12 cellular contexts compared by ENCODE assay signal in genomic region chr7:101253199-101253598, GRCh38. TPM values are rescaled to one million over a fixed set of nuclear protein-coding genes. Genes with fewer than 3 reads are reported as not detected.
A peak's percentile ranks its signal among the peaks of the same experiment; 100 is the strongest.
DNase-seq lines count a peak whose midpoint lies in the region; TF ChIP-seq lines count a peak whose summit lies in the region.
"Not testable (repeated sequence)": the region's sequence is repeated elsewhere in the genome, so short reads cannot be mapped to it uniquely, and the experiment has no call there.
"Had no signal": no experiment of that assay in that cellular context is flagged by ENCODE, and none has a peak within 500 bp of the region (broad histone marks: within the 10 kb centered on the region; RNA-seq: fewer than 3 reads in every experiment).

No MANE protein-coding gene starts in this region.

- peaks cover 7 to 17% of the 10 kb centered on the region in 2 experiments for H3K4me1 Mint-ChIP-seq in H9
- H3K4me1 Mint-ChIP-seq in activated T-helper 1 cell treated with anti-CD3 and anti-CD28 coated beads, Interleukin-12 subunit alpha, Interleukin-12 subunit beta, Interleukin-2, Interleukin-4 antibody, amounts not matched to agents 30 ng/mL and 10 ng/mL and 1 ng/mL, durations not matched to agents 14 hours and 24 hours and 36 hours (ENCODE audit: low read depth) = peaks cover 27% of the 10 kb centered on the region
- peaks cover 24% of the 10 kb centered on the region for H3K4me1 Mint-ChIP-seq in chondrocyte (ENCODE audit: low read depth)
- H3K4me1 Mint-ChIP-seq in nephron = peaks cover 15% of the 10 kb centered on the region

- H3K23ac ChIP-seq in H9 (ENCODE audit: insufficient read length, low read depth, low read length) = not testable (repeated sequence)

- not testable (repeated sequence) for H3K4me2 ChIP-seq in H9 (ENCODE audit: insufficient read depth, insufficient read length, low read length)
- H3K4me2 ChIP-seq in SK-N-SH = peak overlapping the region; percentile 82

- not testable (repeated sequence) for H3K9me2 ChIP-seq in SK-N-SH

- H3K18ac ChIP-seq in H9 (ENCODE audit: insufficient read length, low read depth, low read length) = not testable (repeated sequence)

- H3K9me3 ChIP-seq in A673 (ENCODE audit: low read depth, low read length, poor library complexity, severe bottlenecking); H9 (ENCODE audit: control insufficient read depth, low read depth, low read length); SK-N-SH: not testable (repeated sequence)

- CTCF ChIA-PET in A673 (lab: Charles Lee) = not testable (repeated sequence)
- CTCF ChIA-PET in SK-N-SH (lab: Yijun Ruan, JAX) = interaction anchor here (1.0 to 5.8 kb wide), 5 partner anchors 10 to 109 kb away, joined by 4 to 38 read pairs (median 16); no protein-coding TSS in a partner anchor

- TF ChIP-seq RAD21 in SK-N-SH (IDR thresholded peaks at IDR 0.05; ENCODE audit: low read length) = not testable (repeated sequence)

- not testable (repeated sequence) for H3K79me2 ChIP-seq in H9 (ENCODE audit: insufficient read depth, low read length)
- peaks cover 37% of the 10 kb centered on the region for H3K79me2 ChIP-seq in SK-N-SH (ENCODE audit: insufficient read depth)

- not testable (repeated sequence) for H2BK12ac ChIP-seq in H9 (ENCODE audit: insufficient read length, low read depth, low read length)

- DNase-seq in A673 (ENCODE audit: low spot score); H9; SK-N-SH; activated T-helper 1 cell treated with anti-CD3 and anti-CD28 coated beads, Interleukin-12 subunit alpha, Interleukin-12 subunit beta, Interleukin-2, Interleukin-4 antibody, amounts not matched to agents 30 ng/mL and 10 ng/mL and 1 ng/mL, durations not matched to agents 14 hours and 24 hours and 36 hours (ENCODE audit: low spot score); chondrocyte (ENCODE audit: low spot score): not testable (repeated sequence)

- not testable (repeated sequence) for TF ChIP-seq EP300 in SK-N-SH (IDR thresholded peaks at IDR 0.05; ENCODE audit: borderline replicate concordance in 1 of 2, low read depth in 1 of 2, low read length in 1 of 2)

- not testable (repeated sequence) for H3T11ph ChIP-seq in H9 (ENCODE audit: low read length)

- H3K4me3 ChIP-seq in A673 (ENCODE audit: low read depth, low read length, poor library complexity, severe bottlenecking) (peak overlapping the region; percentile 70), SK-N-SH (ENCODE audit: low read depth in 2 of 2, low read length in 1 of 2) (peak overlapping the region in 1 of 2 experiments; percentile 89; a peak in 1 of 4 replicates)

- BruUV-seq in A673 (replicated peaks; lab: Mats Ljungman, UMichigan) = not testable (repeated sequence)

- POLR2A ChIA-PET in A673 (lab: Charles Lee; ENCODE audit: low non-redundant PET) (interaction anchor here (0.6 kb wide), 1 partner anchor 10 kb away, joined by 4 read pairs; no protein-coding TSS in a partner anchor), SK-N-SH (lab: Yijun Ruan, JAX) (interaction anchor here (0.7 to 1.7 kb wide), 4 partner anchors 9 to 48 kb away, joined by 3 to 7 read pairs (median 3); partner anchors contain the start of gene ZNHIT1)

- not testable (repeated sequence) for H2AK5ac ChIP-seq in H9 (ENCODE audit: insufficient read length, low read length)

- H3K9ac ChIP-seq in H9 (ENCODE audit: extremely low read depth, insufficient read length, low read length); SK-N-SH: not testable (repeated sequence)

- H3K23me2 ChIP-seq in H9 (ENCODE audit: insufficient read length, low read depth, low read length, poor library complexity, severe bottlenecking) = not testable (repeated sequence)

- peaks cover 5 to 17% (median 15%) of the 10 kb centered on the region in 3 experiments; a peak in 5 of 7 replicates for H3K36me3 Mint-ChIP-seq in H9 (ENCODE audit: insufficient read depth in 1 of 3, low read depth in 3 of 3)
- H3K36me3 Mint-ChIP-seq in activated T-helper 1 cell treated with anti-CD3 and anti-CD28 coated beads, Interleukin-12 subunit alpha, Interleukin-12 subunit beta, Interleukin-2, Interleukin-4 antibody, amounts not matched to agents 30 ng/mL and 10 ng/mL and 1 ng/mL, durations not matched to agents 14 hours and 24 hours and 36 hours (ENCODE audit: low read depth) = peaks cover 16% of the 10 kb centered on the region
- H3K36me3 Mint-ChIP-seq in chondrocyte (ENCODE audit: low read depth) = not testable (repeated sequence)
- H3K36me3 Mint-ChIP-seq in nephron (ENCODE audit: low read depth) = peaks cover 11% of the 10 kb centered on the region

- not testable (repeated sequence) for H4K8ac ChIP-seq in H9 (replicated peaks; ENCODE audit: insufficient read length, low read depth, low read length)

- H2BK120ac ChIP-seq in H9 (ENCODE audit: low read depth, low read length, poor library complexity, severe bottlenecking) = not testable (repeated sequence)

- no CpG with 5 or more reads among the region's 5 CpGs for WGBS in H9 (ENCODE audit: extremely low coverage, insufficient read length, low lambda C conversion rate)
- 90% methylated on average over 5 of the region's 5 CpGs for WGBS in SK-N-SH (ENCODE audit: low lambda C conversion rate)

- not testable (repeated sequence) for H3K27ac ChIP-seq in A673 (ENCODE audit: low read depth, low read length, poor library complexity, severe bottlenecking); H9 (ENCODE audit: insufficient read length, low read depth, low read length); SK-N-SH (ENCODE audit: low read depth in 2 of 2, low read length in 1 of 2)

- TF ChIP-seq CTCF in A673 (conservative IDR thresholded peaks at IDR 0.05; ENCODE audit: low read depth, low read length); H9 (conservative IDR thresholded peaks at IDR 0.05); SK-N-SH (IDR thresholded peaks at IDR 0.05); chondrocyte (IDR thresholded peaks at IDR 0.05); nephron (IDR thresholded peaks at IDR 0.05; ENCODE audit: unreplicated experiment in 3 of 3): not testable (repeated sequence)

- H4K5ac ChIP-seq in H9 (ENCODE audit: insufficient read length, low read depth, low read length) = not testable (repeated sequence)

- H2BK20ac ChIP-seq in H9 (ENCODE audit: low read depth, low read length, poor library complexity, severe bottlenecking) = not testable (repeated sequence)

- intact Hi-C loops in A673 (cut with micrococcal nuclease; ENCODE audit: unreplicated experiment) = not testable (repeated sequence)
- intact Hi-C loops in activated T-helper 1 cell treated with anti-CD3 and anti-CD28 coated beads, Interleukin-12 subunit alpha, Interleukin-12 subunit beta, Interleukin-2, Interleukin-4 antibody, amounts not matched to agents 30 ng/mL and 10 ng/mL and 1 ng/mL, durations not matched to agents 14 hours and 24 hours and 36 hours (cut with micrococcal nuclease) = loop anchor here (2.0 to 5.0 kb wide), 3 partner anchors 30 to 546 kb away; partner anchors contain the start of genes POP7 and SRRT

- H3K36me3 ChIP-seq in A673 (ENCODE audit: insufficient read depth, low read length, poor library complexity, severe bottlenecking) = not testable (repeated sequence)
- peaks cover 3 to 25% of the 10 kb centered on the region in 2 experiments for H3K36me3 ChIP-seq in SK-N-SH (replicated peaks in 1 of 2; ENCODE audit: control insufficient read depth in 1 of 2, insufficient read depth in 2 of 2, low read length in 1 of 2)

- not testable (repeated sequence) for H3K27me3 Mint-ChIP-seq in H9 (ENCODE audit: low read depth); activated T-helper 1 cell treated with anti-CD3 and anti-CD28 coated beads, Interleukin-12 subunit alpha, Interleukin-12 subunit beta, Interleukin-2, Interleukin-4 antibody, amounts not matched to agents 30 ng/mL and 10 ng/mL and 1 ng/mL, durations not matched to agents 14 hours and 24 hours and 36 hours (ENCODE audit: insufficient read depth); chondrocyte (ENCODE audit: low read depth)
- H3K27me3 Mint-ChIP-seq in nephron (ENCODE audit: low read depth) = peaks cover 11% of the 10 kb centered on the region

- H3K27ac Mint-ChIP-seq in H9; activated T-helper 1 cell treated with anti-CD3 and anti-CD28 coated beads, Interleukin-12 subunit alpha, Interleukin-12 subunit beta, Interleukin-2, Interleukin-4 antibody, amounts not matched to agents 30 ng/mL and 10 ng/mL and 1 ng/mL, durations not matched to agents 14 hours and 24 hours and 36 hours; chondrocyte (ENCODE audit: unreplicated experiment); nephron: not testable (repeated sequence)

- H3K4me3 Mint-ChIP-seq in H9 (peak overlapping the region; percentile 99; a peak in 2 of 5 replicates), chondrocyte (ENCODE audit: unreplicated experiment) (peak overlapping the region; percentile 100), nephron (peak overlapping the region; percentile 56 to 98 (median 72))
- peak overlapping the region; percentile 39 for H3K4me3 Mint-ChIP-seq in activated T-helper 1 cell treated with anti-CD3 and anti-CD28 coated beads, Interleukin-12 subunit alpha, Interleukin-12 subunit beta, Interleukin-2, Interleukin-4 antibody, amounts not matched to agents 30 ng/mL and 10 ng/mL and 1 ng/mL, durations not matched to agents 14 hours and 24 hours and 36 hours

- H2AFZ ChIP-seq in H9 (ENCODE audit: low read length) = not testable (repeated sequence)
- peak overlapping the region; percentile 100 for H2AFZ ChIP-seq in SK-N-SH (ENCODE audit: low read depth)

- not testable (repeated sequence) for H3K27me3 ChIP-seq in A673 (replicated peaks; ENCODE audit: insufficient read depth, low read depth, low read length, poor library complexity); H9 (ENCODE audit: insufficient read depth, low read length); SK-N-SH (ENCODE audit: insufficient read depth)

- not testable (repeated sequence) for H4K20me1 ChIP-seq in H9 (ENCODE audit: control insufficient read depth, insufficient read depth, insufficient read length)
- H4K20me1 ChIP-seq in SK-N-SH (ENCODE audit: insufficient read depth) = peaks cover 24% of the 10 kb centered on the region

- H3K14ac ChIP-seq in H9 (ENCODE audit: insufficient read depth, low read length) = not testable (repeated sequence)

- not testable (repeated sequence) for H2BK15ac ChIP-seq in H9 (ENCODE audit: low read depth, low read length)

- not testable (repeated sequence) for H2BK5ac ChIP-seq in H9 (ENCODE audit: insufficient read length, low read length)

- not testable (repeated sequence) for H3F3A ChIP-seq in SK-N-SH (replicated peaks; ENCODE audit: insufficient read depth)

- not testable (repeated sequence) for H3K79me1 ChIP-seq in H9 (ENCODE audit: insufficient read depth, low read depth, low read length, poor library complexity, severe bottlenecking)

- not testable (repeated sequence) for H3K4me1 ChIP-seq in A673 (ENCODE audit: insufficient read depth, low read length, poor library complexity, severe bottlenecking); H9 (ENCODE audit: insufficient read depth, low read length); SK-N-SH (ENCODE audit: control insufficient read depth in 1 of 2, insufficient read depth in 2 of 2, low read depth in 1 of 2, low read length in 1 of 2)

- H3K56ac ChIP-seq in H9 (ENCODE audit: insufficient read length, low read depth, low read length) = not testable (repeated sequence)

- H3K9me3 Mint-ChIP-seq in H9; activated T-helper 1 cell treated with anti-CD3 and anti-CD28 coated beads, Interleukin-12 subunit alpha, Interleukin-12 subunit beta, Interleukin-2, Interleukin-4 antibody, amounts not matched to agents 30 ng/mL and 10 ng/mL and 1 ng/mL, durations not matched to agents 14 hours and 24 hours and 36 hours; chondrocyte (ENCODE audit: low read depth); nephron: not testable (repeated sequence)

- H3K4ac ChIP-seq in H9 (ENCODE audit: low read depth, low read length) = not testable (repeated sequence)

- not testable (repeated sequence) for H4K91ac ChIP-seq in H9 (ENCODE audit: insufficient read length, low read depth, low read length)

RNA-seq across cellular contexts. Expression of gene FIS1, which starts 8.3 kb away (rescaled TPM):
- 74.1 and 79.6 TPM in 2 replicates for total RNA-seq in A673 (2021)
- total RNA-seq in H9 (2021) = 121 and 124 TPM in 2 replicates
- 1,071 and 1,313 TPM in 2 replicates for polyA plus RNA-seq in SK-N-SH (2012; rRNA removed)
- polyA plus RNA-seq in SK-N-SH (2012; cell fraction: cytosol; rRNA removed) = 949 and 1,101 TPM in 2 replicates
- polyA plus RNA-seq in SK-N-SH (2012; cell fraction: nucleus; rRNA removed) = 516 and 580 TPM in 2 replicates
- total RNA-seq in activated T-helper 1 cell treated with anti-CD3 and anti-CD28 coated beads, Interleukin-12 subunit alpha, Interleukin-12 subunit beta, Interleukin-2, Interleukin-4 antibody, amounts not matched to agents 30 ng/mL and 10 ng/mL and 1 ng/mL, durations not matched to agents 14 hours and 24 hours and 36 hours = 138 and 143 TPM in 2 replicates
- 110 to 133 TPM (median 118 TPM) in 3 replicates for total RNA-seq in chondrocyte

RNA-seq across cellular contexts. Expression of gene CLDN15, which starts 15.6 kb away (rescaled TPM):
- total RNA-seq in A673 (2021) = 14.7 and 16.6 TPM in 2 replicates
- 9.7 and 11.4 TPM in 2 replicates for total RNA-seq in H9 (2021)
- polyA plus RNA-seq in SK-N-SH (2012; rRNA removed) = 24.0 and 29.0 TPM in 2 replicates
- polyA plus RNA-seq in SK-N-SH (2012; cell fraction: cytosol; rRNA removed) = 4.8 and 8.1 TPM in 2 replicates
- 139 and 167 TPM in 2 replicates for polyA plus RNA-seq in SK-N-SH (2012; cell fraction: nucleus; rRNA removed)
- total RNA-seq in activated T-helper 1 cell treated with anti-CD3 and anti-CD28 coated beads, Interleukin-12 subunit alpha, Interleukin-12 subunit beta, Interleukin-2, Interleukin-4 antibody, amounts not matched to agents 30 ng/mL and 10 ng/mL and 1 ng/mL, durations not matched to agents 14 hours and 24 hours and 36 hours = 19.0 and 19.5 TPM in 2 replicates
- total RNA-seq in chondrocyte = 6.6 to 7.7 TPM (median 7.6 TPM) in 3 replicates

RNA-seq across cellular contexts. Expression of gene ZNHIT1, which starts 35.2 kb away (rescaled TPM):
- total RNA-seq in A673 (2021) = 64.4 and 65.1 TPM in 2 replicates
- 52.7 and 53.4 TPM in 2 replicates for total RNA-seq in H9 (2021)
- polyA plus RNA-seq in SK-N-SH (2012; rRNA removed) = 71.6 and 101 TPM in 2 replicates
- polyA plus RNA-seq in SK-N-SH (2012; cell fraction: cytosol; rRNA removed) = 71.5 and 71.8 TPM in 2 replicates
- 53.6 and 77.5 TPM in 2 replicates for polyA plus RNA-seq in SK-N-SH (2012; cell fraction: nucleus; rRNA removed)
- total RNA-seq in activated T-helper 1 cell treated with anti-CD3 and anti-CD28 coated beads, Interleukin-12 subunit alpha, Interleukin-12 subunit beta, Interleukin-2, Interleukin-4 antibody, amounts not matched to agents 30 ng/mL and 10 ng/mL and 1 ng/mL, durations not matched to agents 14 hours and 24 hours and 36 hours = 49.7 and 53.4 TPM in 2 replicates
- total RNA-seq in chondrocyte = 57.2 to 65.0 TPM (median 58.1 TPM) in 3 replicates

RNA-seq across cellular contexts. Expression of gene PLOD3, which starts 35.8 kb away (rescaled TPM):
- total RNA-seq in A673 (2021) (77.0 and 84.1 TPM in 2 replicates), H9 (2021) (70.5 and 74.5 TPM in 2 replicates), chondrocyte (129 to 156 TPM (median 149 TPM) in 3 replicates)
- polyA plus RNA-seq in SK-N-SH (2012; rRNA removed) = 134 and 276 TPM in 2 replicates
- polyA plus RNA-seq in SK-N-SH (2012; cell fraction: cytosol; rRNA removed) = 143 and 163 TPM in 2 replicates
- polyA plus RNA-seq in SK-N-SH (2012; cell fraction: nucleus; rRNA removed) = 295 and 343 TPM in 2 replicates
- 65.2 and 68.9 TPM in 2 replicates for total RNA-seq in activated T-helper 1 cell treated with anti-CD3 and anti-CD28 coated beads, Interleukin-12 subunit alpha, Interleukin-12 subunit beta, Interleukin-2, Interleukin-4 antibody, amounts not matched to agents 30 ng/mL and 10 ng/mL and 1 ng/mL, durations not matched to agents 14 hours and 24 hours and 36 hours

RNA-seq across cellular contexts. Expression of gene MOGAT3, which starts 52.4 kb away (rescaled TPM):
- total RNA-seq in A673 (2021) (not detected in 2 replicates), H9 (2021) (0.11 and 0.15 TPM in 2 replicates), chondrocyte (not detected in 3 replicates)
- polyA plus RNA-seq in SK-N-SH (2012; rRNA removed) = not detected in 2 replicates
- polyA plus RNA-seq in SK-N-SH (2012; cell fraction: cytosol; rRNA removed) = not detected in 2 replicates
- not detected in 2 replicates for polyA plus RNA-seq in SK-N-SH (2012; cell fraction: nucleus; rRNA removed)
- total RNA-seq in activated T-helper 1 cell treated with anti-CD3 and anti-CD28 coated beads, Interleukin-12 subunit alpha, Interleukin-12 subunit beta, Interleukin-2, Interleukin-4 antibody, amounts not matched to agents 30 ng/mL and 10 ng/mL and 1 ng/mL, durations not matched to agents 14 hours and 24 hours and 36 hours = not detected in 2 replicates
- total RNA-seq: activated CD4-positive, alpha-beta memory T cell treated with anti-CD3 and anti-CD28 coated beads for 36 hours; pancreas; sciatic nerve; suprapubic skin; T-helper 1 cell treated with Interleukin-12 subunit alpha and Interleukin-12 subunit beta and Interleukin-4 antibody, amounts not matched to agents 30 ng/mL and 1 ng/mL, for 36 hours; vagina had no signal
- polyA plus RNA-seq: pancreas had no signal

Comparison
In these comparisons a context has a peak if more than half of its experiments do, and no peak if none do; other contexts are left out.
1. H3K4me3 Mint-ChIP-seq: peak in every context shown above with its lines; median percentile 100 in chondrocyte; 99 in H9; 72 in nephron; 39 in activated T-helper 1 cell treated with anti-CD3 and anti-CD28 coated beads, Interleukin-12 subunit alpha, Interleukin-12 subunit beta, Interleukin-2, Interleukin-4 antibody, amounts not matched to agents 30 ng/mL and 10 ng/mL and 1 ng/mL, durations not matched to agents 14 hours and 24 hours and 36 hours.